ENCODE assay signal across 11 cellular contexts in the genomic region with DNA sequence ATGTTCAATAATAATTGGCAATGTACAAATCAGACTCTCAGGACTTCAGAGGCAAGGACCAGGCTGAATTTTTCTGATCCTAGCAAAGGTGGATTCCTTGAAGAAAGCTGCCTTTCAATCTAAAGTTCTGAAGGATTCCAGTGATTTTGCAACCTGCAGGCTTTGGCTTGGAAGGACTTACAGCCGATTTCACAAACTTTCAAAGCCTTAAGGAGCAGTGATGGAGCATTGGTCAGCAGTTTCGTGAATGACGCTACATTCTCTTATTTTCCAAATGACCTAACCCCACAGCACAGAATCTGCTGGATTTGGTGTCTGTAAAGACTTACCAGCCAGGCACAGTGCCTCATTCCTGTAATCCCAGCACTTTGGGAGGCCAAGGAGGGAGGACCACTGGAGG.
A peak's percentile ranks its signal among the peaks of the same experiment; 100 is the strongest.
DNase-seq lines count a peak whose midpoint lies in the region; ATAC-seq, FAIRE-seq and TF ChIP-seq lines count a peak whose summit lies in the region.
"Had no signal": no experiment of that assay in that cellular context is flagged by ENCODE, and none has a peak within 500 bp of the region (broad histone marks: within the 10 kb centered on the region; RNA-seq: fewer than 3 reads in every experiment).

No MANE protein-coding gene starts in this region.

- peaks cover 0 to 37% (median 23%) of the 10 kb centered on the region in 9 donors for H3K4me1 ChIP-seq in heart right ventricle
- H3K4me1 ChIP-seq in GM12878 (ENCODE audit: control insufficient read depth, insufficient read depth, low read length), result peaks cover 2% of the 10 kb centered on the region; the same call in 1 of the 2 replicates
- H3K4me1 ChIP-seq in muscle layer of duodenum (ENCODE audit: control insufficient read depth in 1 of 2, insufficient read depth in 2 of 2, low read length in 2 of 2), result peaks cover 7 to 22% of the 10 kb centered on the region in 2 donors
- H3K4me1 ChIP-seq in PC-3 (ENCODE audit: insufficient read depth, low read length), result peaks cover 3% of the 10 kb centered on the region; the same call in 1 of the 2 replicates

- intact Hi-C loops in heart right ventricle (cut with DNase I) (loop anchor here in 6 of 10 donors (5.0 to 10.0 kb wide), 7 partner anchors 54 to 976 kb away; no protein-coding TSS in a partner anchor), left cardiac atrium (cut with DNase I) (loop anchor here in 1 of 2 donors (10.0 kb wide), 1 partner anchor 156 kb away; no protein-coding TSS in a partner anchor), GM12878 (cut with micrococcal nuclease; ENCODE audit: unreplicated experiment) (loop anchor here (2.0 kb wide), 1 partner anchor 52 kb away; no protein-coding TSS in a partner anchor), PC-3 (cut with micrococcal nuclease) (no loop called here)

- H3K9me3 ChIP-seq in heart right ventricle (no peaks in the 10 kb centered on the region), GM12878 (replicated peaks; ENCODE audit: control insufficient read depth, insufficient read depth, low read length) (no peaks in the 10 kb centered on the region; the same call in 2 of the 3 replicates), muscle layer of duodenum (ENCODE audit: control insufficient read depth in 1 of 2, low read length in 2 of 2) (no peaks in the 10 kb centered on the region), PC-3 (ENCODE audit: low read length) (no peaks in the 10 kb centered on the region)

- BruUV-seq in GM12878 (replicated peaks; lab: Mats Ljungman, UMichigan) (no TSS peak), PC-3 (replicated peaks; lab: Mats Ljungman, UMichigan) (no TSS peak)

- H4K20me1 ChIP-seq in GM12878 (ENCODE audit: control insufficient read depth, insufficient read depth), result no peaks in the 10 kb centered on the region
- H4K20me1 ChIP-seq in PC-3 (ENCODE audit: low read length), result no peaks in the 10 kb centered on the region

- H3K4me3 Mint-ChIP-seq in type B pancreatic cell, result peak overlapping the region; percentile 70

- no peak overlapping the region for H2AFZ ChIP-seq in GM12878 (ENCODE audit: control insufficient read depth, low read depth, low read length)
- H2AFZ ChIP-seq in PC-3 (ENCODE audit: low read length), result no peak overlapping the region

- peak overlapping the region; percentile 92 for H3K27ac Mint-ChIP-seq in type B pancreatic cell

- TF ChIP-seq EP300 in GM12878 (IDR thresholded peaks at IDR 0.05; ENCODE audit: borderline replicate concordance in 1 of 2, control insufficient read depth in 1 of 2, low read depth in 2 of 2, low read length in 2 of 2), result no peak

- peaks cover 3% of the 10 kb centered on the region for H3K27me3 Mint-ChIP-seq in type B pancreatic cell

- in situ Hi-C loops in GM12878 (cut with MboI), result no loop called here

- H3K4me1 Mint-ChIP-seq in type B pancreatic cell (ENCODE audit: unreplicated experiment), result peaks cover 26% of the 10 kb centered on the region

- no peak for DNase-seq in heart right ventricle
- DNase-seq in left cardiac atrium, result no peak
- no peak for DNase-seq in GM12878 (ENCODE audit: low read depth, low spot score)
- no peak for DNase-seq in type B pancreatic cell (ENCODE audit: extremely low spot score, unreplicated experiment)
- DNase-seq in PC-3, result no peak
- DNase-seq: activated T-cell treated with anti-CD3 and anti-CD28 coated beads for 4 hours, RPMI8226 had no signal

- no peak for FAIRE-seq in GM12878 (lab: Jason Lieb, UNC)
- FAIRE-seq: endothelial cell of umbilical vein had no signal

- POLR2A ChIA-PET in GM12878 (lab: Charles Lee) (interaction anchor here (0.7 kb wide), 1 partner anchor 18 kb away, joined by 5 read pairs; no protein-coding TSS in a partner anchor), PC-3 (lab: Charles Lee; ENCODE audit: unreplicated experiment) (no interaction called here)

- H3F3A ChIP-seq in PC-3 (ENCODE audit: low read length, unreplicated experiment), result peaks cover 4% of the 10 kb centered on the region

- TF ChIP-seq POLR2A in GM12878 (IDR thresholded peaks at IDR 0.05; ENCODE audit: low read depth, low read length), result no peak

- H3K4me3 ChIP-seq in heart right ventricle (no peak overlapping the region), GM12878 (no peak overlapping the region), muscle layer of duodenum (ENCODE audit: low read depth in 1 of 2, low read length in 2 of 2) (no peak overlapping the region), PC-3 (ENCODE audit: low read length) (no peak overlapping the region)

- SMC1A ChIA-PET in GM12878 (lab: Charles Lee; ENCODE audit: uncharacterized antibody, unreplicated experiment), result interaction anchor here (0.8 to 2.1 kb wide), 2 partner anchors 9 to 11 kb away, joined by 3 to 5 read pairs; no protein-coding TSS in a partner anchor

- CTCF ChIA-PET in GM12878 (lab: Yijun Ruan, JAX) (interaction anchor here (1.0 to 1.7 kb wide), 3 partner anchors 8 to 976 kb away, joined by 3 to 6 read pairs (median 5); no protein-coding TSS in a partner anchor), PC-3 (lab: Charles Lee) (no interaction called here)

- peak overlapping the region; percentile 26 for H3K4me2 ChIP-seq in GM12878 (ENCODE audit: control insufficient read depth, insufficient read depth)
- no peak overlapping the region for H3K4me2 ChIP-seq in PC-3 (ENCODE audit: low read length)

- RAD21 ChIA-PET in GM12878 (lab: Charles Lee; ENCODE audit: unreplicated experiment), result interaction anchor here (0.6 kb wide), 1 partner anchor 1009 kb away, joined by 3 read pairs; no protein-coding TSS in a partner anchor

- no peaks in the 10 kb centered on the region for H3K36me3 Mint-ChIP-seq in type B pancreatic cell

- H3K9ac ChIP-seq in GM12878 (ENCODE audit: control insufficient read depth, insufficient read depth, low read length) (no peak overlapping the region), PC-3 (ENCODE audit: low read length) (no peak overlapping the region)

- TF ChIP-seq CTCF in heart right ventricle (IDR thresholded peaks at IDR 0.05) (no peak), GM12878 (IDR thresholded peaks at IDR 0.05 in 2 of 3, conservative IDR thresholded peaks at IDR 0.05 in 1 of 3; ENCODE audit: control insufficient read depth in 2 of 3, extremely low read depth in 1 of 3, insufficient read depth in 1 of 3, low read depth in 3 of 3, low read length in 3 of 3) (no peak), type B pancreatic cell (conservative IDR thresholded peaks at IDR 0.05) (no peak), PC-3 (conservative IDR thresholded peaks at IDR 0.05; ENCODE audit: low read depth, low read length) (no peak)

- H3K27ac ChIP-seq in heart right ventricle (peak overlapping the region; percentile 60 to 99 (median 96)), GM12878 (ENCODE audit: control insufficient read depth, insufficient read depth) (no peak overlapping the region), muscle layer of duodenum (ENCODE audit: low read length) (peak overlapping the region; percentile 96), PC-3 (ENCODE audit: low read length) (no peak overlapping the region)

- no peaks in the 10 kb centered on the region for H3K36me3 ChIP-seq in heart right ventricle
- no peaks in the 10 kb centered on the region for H3K36me3 ChIP-seq in GM12878 (ENCODE audit: control insufficient read depth in 2 of 2, insufficient read depth in 2 of 2, low read length in 1 of 2)
- H3K36me3 ChIP-seq in muscle layer of duodenum (ENCODE audit: control insufficient read depth in 1 of 2, insufficient read depth in 2 of 2, low read length in 2 of 2), result no peaks in the 10 kb centered on the region
- no peaks in the 10 kb centered on the region for H3K36me3 ChIP-seq in PC-3 (ENCODE audit: low read depth, low read length)

- ATAC-seq in heart right ventricle (no peak), left cardiac atrium (no peak), GM12878 (no peak), esophagus mucosa (no peak), GM18502 (IDR thresholded peaks at IDR 0.05; ENCODE audit: poor library complexity, unreplicated experiment) (no peak), PC-3 (no peak)

- H3K27me3 ChIP-seq in heart right ventricle (no peaks in the 10 kb centered on the region), GM12878 (replicated peaks in 1 of 2; ENCODE audit: control insufficient read depth in 2 of 2, insufficient read depth in 2 of 2, low read length in 1 of 2) (no peaks in the 10 kb centered on the region), muscle layer of duodenum (ENCODE audit: low read depth, low read length) (no peaks in the 10 kb centered on the region), PC-3 (ENCODE audit: low read length) (no peaks in the 10 kb centered on the region)

- no peaks in the 10 kb centered on the region for H3K9me3 Mint-ChIP-seq in type B pancreatic cell

- H3K9me2 ChIP-seq in PC-3 (replicated peaks; ENCODE audit: low read length), result no peaks in the 10 kb centered on the region

- H3K79me2 ChIP-seq in GM12878 (ENCODE audit: control insufficient read depth, insufficient read depth, low read length) (no peaks in the 10 kb centered on the region), PC-3 (ENCODE audit: low read length) (no peaks in the 10 kb centered on the region)

- no peak for TF ChIP-seq RAD21 in GM12878 (IDR thresholded peaks at IDR 0.05; ENCODE audit: insufficient read depth, low read depth, low read length)

- WGBS in heart right ventricle, 2 donors, result 79 to 89% methylated on average over 3 of the region's 3 CpGs
- WGBS in GM12878 (ENCODE audit: insufficient coverage, insufficient replicate concordance, low lambda C conversion rate, missing lambda C conversion rate), result 95% methylated on average over 3 of the region's 3 CpGs

TF ChIP-seq in GM12878, 131 proteins besides CTCF, POLR2A, EP300 and RAD21:
- TF ChIP-seq RBBP5 (conservative IDR thresholded peaks at IDR 0.05) (no peak), SUZ12 (IDR thresholded peaks at IDR 0.05; ENCODE audit: unreplicated experiment) (no peak), NR2C1 (IDR thresholded peaks at IDR 0.05) (no peak), BHLHE40 (IDR thresholded peaks at IDR 0.05; ENCODE audit: borderline replicate concordance in 1 of 2, low read depth in 2 of 2, low read length in 1 of 2) (no peak), ATF7 (IDR thresholded peaks at IDR 0.05; ENCODE audit: low read depth) (no peak)
TF ChIP-seq in GM12878: peak in this region for 0.

Comparison
In these comparisons a context has a peak if more than half of its experiments do, and no peak if none do; other contexts are left out.
1. H3K27ac ChIP-seq: peak in heart right ventricle (10 of 10) and muscle layer of duodenum (single experiment); none in GM12878 (single experiment) and PC-3 (single experiment).